ENCODE assay signal across 14 cellular contexts in the genomic region with DNA sequence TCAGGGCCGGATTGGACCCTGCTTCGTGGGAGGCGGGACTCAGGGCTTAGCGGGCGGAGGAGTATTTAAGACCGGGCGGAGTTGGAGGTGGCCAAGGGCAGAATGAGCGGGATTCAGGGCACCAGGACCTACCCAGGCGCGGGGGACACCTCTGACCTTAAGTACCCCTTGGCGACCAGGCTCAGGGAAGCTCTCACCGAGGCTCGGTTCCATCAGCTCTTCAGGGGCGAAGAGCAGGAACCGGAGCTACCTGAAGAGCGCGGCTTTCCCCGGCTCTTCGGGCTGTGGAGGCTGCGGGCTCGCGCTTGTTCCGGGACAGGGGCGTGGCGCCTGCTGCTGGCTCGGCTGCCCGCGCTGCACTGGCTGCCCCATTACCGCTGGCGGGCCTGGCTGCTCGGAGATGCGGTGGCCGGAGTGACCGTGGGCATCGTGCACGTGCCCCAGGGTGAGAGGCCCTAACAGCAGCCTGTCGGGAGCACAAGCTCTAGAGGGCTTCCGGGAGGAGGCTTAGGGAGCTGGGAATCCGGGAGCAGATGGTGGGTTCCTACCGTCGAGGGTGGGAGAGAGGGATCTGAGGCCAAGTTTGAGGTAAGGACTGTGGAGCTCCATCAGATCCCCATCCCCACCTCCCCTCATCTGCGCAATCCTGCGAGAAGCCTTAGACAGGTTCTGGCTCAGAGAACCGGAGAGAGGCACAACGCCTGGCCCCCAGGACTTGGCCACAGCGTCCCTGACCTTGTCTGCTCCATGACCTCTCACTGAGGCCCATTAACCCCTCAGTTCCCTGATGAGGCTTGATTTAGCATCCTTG. TPM values are rescaled to one million over a fixed set of nuclear protein-coding genes. Genes with fewer than 3 reads are reported as not detected.
A peak's percentile ranks its signal among the peaks of the same experiment; 100 is the strongest.
DNase-seq lines count a peak whose midpoint lies in the region; ATAC-seq, FAIRE-seq and TF ChIP-seq lines count a peak whose summit lies in the region.
"Had no signal": no experiment of that assay in that cellular context is flagged by ENCODE, and none has a peak within 500 bp of the region (broad histone marks: within the 10 kb centered on the region; RNA-seq: fewer than 3 reads in every experiment).

No MANE protein-coding gene starts in this region.

- no TSS peak for BruUV-seq in HepG2 (replicated peaks; lab: Mats Ljungman, UMichigan)

- H3K27ac ChIP-seq in heart right ventricle: peak overlapping the region in 7 of 10 donors; percentile 41 to 81 (median 61)
- H3K27ac ChIP-seq in HepG2 (ENCODE audit: extremely low read length, insufficient read depth, low read length): no peak overlapping the region
- H3K27ac ChIP-seq in suprapubic skin: no peak overlapping the region
- H3K27ac ChIP-seq in testis: no peak overlapping the region
- H3K27ac ChIP-seq: KMS-11 had no signal

- peak overlapping the region; percentile 83 for H3K4me2 ChIP-seq in HepG2 (ENCODE audit: low read depth, low read length)
- H3K4me2 ChIP-seq: KMS-11 had no signal

- H3K4me3 ChIP-seq in heart right ventricle: peak overlapping the region; percentile 14 to 60 (median 44)
- H3K4me3 ChIP-seq in HepG2 (replicated peaks in 1 of 3; ENCODE audit: insufficient read depth in 1 of 3, low read depth in 2 of 3, low read length in 3 of 3): peak overlapping the region in 2 of 3 experiments; percentile 39 to 56; a peak in 3 of 6 replicates
- H3K4me3 ChIP-seq in suprapubic skin: peak overlapping the region; percentile 16
- H3K4me3 ChIP-seq in testis: no peak overlapping the region

- H2AFZ ChIP-seq in HepG2 (ENCODE audit: low read length): no peak overlapping the region

- in situ Hi-C loops in HepG2 (cut with HindIII; ENCODE audit: extremely low pct_ligation_motif_present, low pct_unique_long_range_greater_than_20kb): loop anchor here (5.0 kb wide), 1 partner anchor 37 kb away; no protein-coding TSS in a partner anchor

- TF ChIP-seq RAD21 in HepG2 (CRISPR knock-in tag; IDR thresholded peaks at IDR 0.05): no peak

- WGBS in heart right ventricle, 2 donors: 33 to 48% methylated on average over 46 of the region's 46 CpGs
- WGBS in HepG2 (ENCODE audit: low lambda C conversion rate): 7% methylated on average over 12 of the region's 46 CpGs
- 45% methylated on average over 18 of the region's 46 CpGs for WGBS in suprapubic skin
- WGBS in testis, 2 donors: 27 to 34% methylated on average over 5 to 46 of the region's 46 CpGs

- H3K36me3 ChIP-seq in heart right ventricle: peaks cover 0 to 24% (median 6%) of the 10 kb centered on the region in 9 donors
- H3K36me3 ChIP-seq in HepG2 (replicated peaks in 1 of 2; ENCODE audit: control insufficient read depth in 1 of 2, insufficient read depth in 2 of 2, low read length in 2 of 2): no peaks in the 10 kb centered on the region
- H3K36me3 ChIP-seq in suprapubic skin: no peaks in the 10 kb centered on the region
- no peaks in the 10 kb centered on the region for H3K36me3 ChIP-seq in testis (ENCODE audit: low read depth, missing control alignments)

- TF ChIP-seq CTCF in heart right ventricle (IDR thresholded peaks at IDR 0.05) (no peak), HepG2 (CRISPR knock-in tag; IDR thresholded peaks at IDR 0.05) (peak; percentile 47), suprapubic skin (IDR thresholded peaks at IDR 0.05) (no peak), testis (IDR thresholded peaks at IDR 0.05) (no peak)

- no peaks in the 10 kb centered on the region for H3K79me2 ChIP-seq in HepG2 (ENCODE audit: insufficient read depth, low read length)

- intact Hi-C loops in heart right ventricle (cut with DNase I) (loop anchor here in 5 of 10 donors (2.0 to 10.0 kb wide), 4 partner anchors 37 to 165 kb away; partner anchors contain the start of genes GLI1 (in 1 of the 5) and INHBE (in 1 of the 5)), Right ventricle myocardium inferior (cut with DNase I) (loop anchor here (10.0 kb wide), 1 partner anchor 165 kb away; the partner anchor contains the start of genes GLI1 and INHBE), HepG2 (cut with micrococcal nuclease; ENCODE audit: unreplicated experiment) (loop anchor here (5.0 kb wide), 1 partner anchor 97 kb away; the partner anchor contains the start of genes DDIT3 and MBD6), testis (cut with DNase I; ENCODE audit: low total_unique reads) (loop anchor here (5.0 kb wide), 1 partner anchor 37 kb away; no protein-coding TSS in a partner anchor)

- no peaks in the 10 kb centered on the region for H4K20me1 ChIP-seq in HepG2 (ENCODE audit: insufficient read depth, low read length)

- POLR2A ChIA-PET in HepG2 (lab: Yijun Ruan, JAX): interaction anchor here (1.4 to 2.7 kb wide), 4 partner anchors 9 to 100 kb away, joined by 3 to 19 read pairs (median 10); partner anchors contain the start of genes ARHGEF25 and DDIT3

- ATAC-seq in heart right ventricle (peak; percentile 9 to 53 (median 39)), Right ventricle myocardium inferior (no peak), HepG2 (peak; percentile 72), HG02610 (IDR thresholded peaks at IDR 0.05; ENCODE audit: unreplicated experiment) (no peak)

- H3K4me1 ChIP-seq in heart right ventricle (peaks cover 9 to 63% (median 29%) of the 10 kb centered on the region in 9 donors), HepG2 (ENCODE audit: insufficient read depth, low read length) (peaks cover 35% of the 10 kb centered on the region), suprapubic skin (peaks cover 23% of the 10 kb centered on the region), testis (peaks cover 18% of the 10 kb centered on the region)
- H3K4me1 ChIP-seq: BE2C had no signal

- TF ChIP-seq EP300 in HepG2 (IDR thresholded peaks at IDR 0.05; ENCODE audit: low read depth in 2 of 2, low read length in 2 of 2) (no peak), HepG2 (CRISPR knock-in tag; IDR thresholded peaks at IDR 0.05; ENCODE audit: borderline replicate concordance) (no peak), suprapubic skin (IDR thresholded peaks at IDR 0.05) (no peak)

- TF ChIP-seq POLR2A in HepG2 (IDR thresholded peaks at IDR 0.05; ENCODE audit: insufficient read depth in 1 of 2, low read depth in 2 of 2, low read length in 2 of 2) (no peak), suprapubic skin (IDR thresholded peaks at IDR 0.05) (no peak), testis (IDR thresholded peaks at IDR 0.05) (no peak)

- no peak overlapping the region; the same call in 1 of the 2 replicates for H3K9ac ChIP-seq in HepG2 (ENCODE audit: insufficient read depth, low read depth, low read length)
- H3K9ac ChIP-seq: KMS-11 had no signal

- CTCF ChIA-PET in HepG2 (lab: Yijun Ruan, JAX; ENCODE audit: low intra/inter-chr PET ratio, low total read pairs): interaction anchor here (4.2 kb wide), 1 partner anchor 36 kb away, joined by 53 read pairs; no protein-coding TSS in a partner anchor

- H3K9me3 ChIP-seq in heart right ventricle (no peaks in the 10 kb centered on the region), HepG2 (ENCODE audit: low read length) (no peaks in the 10 kb centered on the region), suprapubic skin (no peaks in the 10 kb centered on the region), testis (no peaks in the 10 kb centered on the region)
- H3K9me3 ChIP-seq: BE2C had no signal

- peaks cover 11 to 85% (median 49%) of the 10 kb centered on the region in 7 donors for H3K27me3 ChIP-seq in heart right ventricle
- H3K27me3 ChIP-seq in HepG2 (ENCODE audit: control insufficient read depth in 1 of 2, insufficient read depth in 2 of 2, low read length in 2 of 2): peaks cover 16 to 50% of the 10 kb centered on the region in 2 experiments
- H3K27me3 ChIP-seq in suprapubic skin: peaks cover 61% of the 10 kb centered on the region
- H3K27me3 ChIP-seq in testis: no peaks in the 10 kb centered on the region

- DNase-seq in heart right ventricle (peak; percentile 43 to 61), Right ventricle myocardium inferior (ENCODE audit: missing footprints) (no peak), astrocyte of the hippocampus (ENCODE audit: low read depth, low spot score) (peak; percentile 33), HepG2 (ENCODE audit: low spot score) (no peak), suprapubic skin (ENCODE audit: low spot score in 2 of 2) (no peak), testis (no peak), NCI-H524 treated with DMSO at 0.1 percent for 48 hours (lab: John Stamatoyannopoulos, UW) (no peak)
- DNase-seq: activated CD4-positive, alpha-beta T cell treated with anti-CD3 and anti-CD28 coated beads for 48 hours; BE2C; midbrain; NCI-H345; substantia nigra had no signal

- FAIRE-seq in HepG2 (lab: Jason Lieb, UNC): no peak

RNA-seq across cellular contexts. Expression of gene ARHGEF25, which starts 8.4 kb away (rescaled TPM):
- total RNA-seq in heart right ventricle (10 to 100 TPM in 3 of 10 donors, 1 to 10 TPM in 7; 5.0 to 17.6 (median 7.5) TPM), Right ventricle myocardium inferior (13.0 TPM), HepG2 (2016; rRNA removed; fragmentation: Illumina TruSeq; extraction: Trizol) (10.1 and 11.5 TPM in 2 replicates), suprapubic skin (10 to 100 TPM in 1 of 4 donors, 1 to 10 TPM in 3; 4.0 to 13.3 (median 7.9) TPM), testis (10 to 100 TPM; 18.0 to 26.5 TPM)
- polyA plus RNA-seq in heart right ventricle (10 to 100 TPM; 13.1 to 49.2 TPM), HepG2 (2011; rRNA removed) (12.5 and 15.3 TPM in 2 replicates), testis (ENCODE audit: insufficient read depth, low read depth, low replicate concordance) (18.7 TPM)
- total RNA-seq in HepG2 (2016; cell fraction: cytosol; rRNA removed; fragmentation: Illumina TruSeq; extraction: Trizol; ENCODE audit: low read depth): 8.4 and 8.9 TPM in 2 replicates
- 8.3 and 14.8 TPM in 2 replicates for total RNA-seq in HepG2 (2016; cell fraction: insoluble cytoplasmic fraction; rRNA removed; fragmentation: Illumina TruSeq; extraction: Trizol)
- total RNA-seq in HepG2 (2016; cell fraction: membrane; rRNA removed; fragmentation: Illumina TruSeq; extraction: Trizol): 16.1 and 18.0 TPM in 2 replicates
- 9.2 and 9.6 TPM in 2 replicates for total RNA-seq in HepG2 (2016; cell fraction: nucleus; rRNA removed; fragmentation: Illumina TruSeq; extraction: Trizol)
- polyA plus RNA-seq in HepG2 (2011; cell fraction: cytosol; rRNA removed): 8.5 and 8.9 TPM in 2 replicates
- 77.8 and 83.0 TPM in 2 replicates for polyA plus RNA-seq in HepG2 (2011; cell fraction: nucleus; rRNA removed)
- 15.4 and 15.7 TPM in 2 replicates for polyA plus RNA-seq in HepG2 (2012)
- polyA plus RNA-seq in HepG2 (2016; cell fraction: cytosol; fragmentation: Illumina TruSeq; extraction: Trizol; ENCODE audit: low read depth): 6.4 and 8.2 TPM in 2 replicates
- polyA plus RNA-seq in HepG2 (2016; cell fraction: insoluble cytoplasmic fraction; fragmentation: Illumina TruSeq; extraction: Trizol; ENCODE audit: low read depth): 8.6 and 9.4 TPM in 2 replicates
- polyA plus RNA-seq in HepG2 (2016; cell fraction: membrane; fragmentation: Illumina TruSeq; extraction: Trizol; ENCODE audit: low read depth): 11.4 and 11.5 TPM in 2 replicates
- polyA plus RNA-seq in HepG2 (2016; cell fraction: nucleus; fragmentation: Illumina TruSeq; extraction: Trizol; ENCODE audit: insufficient read depth, low read depth): 21.2 and 28.6 TPM in 2 replicates
- 6.2 TPM in 1 of 2 replicates, not detected in the other for polyA minus RNA-seq in HepG2 (2011; rRNA and poly(A)+ RNA removed; ENCODE audit: low replicate concordance)
- 2.9 and 3.3 TPM in 2 replicates for polyA minus RNA-seq in HepG2 (2011; cell fraction: cytosol; rRNA and poly(A)+ RNA removed)
- 11.8 and 12.6 TPM in 2 replicates for polyA minus RNA-seq in HepG2 (2011; cell fraction: nucleus; rRNA and poly(A)+ RNA removed)

RNA-seq across cellular contexts. Expression of gene B4GALNT1, which starts 13.4 kb away (rescaled TPM):
- total RNA-seq in heart right ventricle: 1 to 10 TPM; 2.0 to 9.3 (median 5.5) TPM
- 1 to 10 TPM; 2.4 to 5.3 TPM for polyA plus RNA-seq in heart right ventricle
- total RNA-seq in Right ventricle myocardium inferior: 7.3 TPM
- total RNA-seq in HepG2 (2016; rRNA removed; fragmentation: Illumina TruSeq; extraction: Trizol): 1.9 and 4.5 TPM in 2 replicates
- 1.8 and 2.2 TPM in 2 replicates for total RNA-seq in HepG2 (2016; cell fraction: cytosol; rRNA removed; fragmentation: Illumina TruSeq; extraction: Trizol; ENCODE audit: low read depth)
- 2.9 and 5.7 TPM in 2 replicates for total RNA-seq in HepG2 (2016; cell fraction: insoluble cytoplasmic fraction; rRNA removed; fragmentation: Illumina TruSeq; extraction: Trizol)
- 2.5 and 3.5 TPM in 2 replicates for total RNA-seq in HepG2 (2016; cell fraction: membrane; rRNA removed; fragmentation: Illumina TruSeq; extraction: Trizol)
- 5.8 and 8.3 TPM in 2 replicates for total RNA-seq in HepG2 (2016; cell fraction: nucleus; rRNA removed; fragmentation: Illumina TruSeq; extraction: Trizol)
- 5.4 and 5.9 TPM in 2 replicates for polyA plus RNA-seq in HepG2 (2011; rRNA removed)
- 2.9 and 4.0 TPM in 2 replicates for polyA plus RNA-seq in HepG2 (2011; cell fraction: cytosol; rRNA removed)
- polyA plus RNA-seq in HepG2 (2011; cell fraction: nucleus; rRNA removed): 18.7 and 19.0 TPM in 2 replicates
- 1.8 and 3.8 TPM in 2 replicates for polyA plus RNA-seq in HepG2 (2012)
- polyA plus RNA-seq in HepG2 (2016; cell fraction: cytosol; fragmentation: Illumina TruSeq; extraction: Trizol; ENCODE audit: low read depth): 0.94 and 1.2 TPM in 2 replicates
- polyA plus RNA-seq in HepG2 (2016; cell fraction: insoluble cytoplasmic fraction; fragmentation: Illumina TruSeq; extraction: Trizol; ENCODE audit: low read depth): 3.4 and 3.9 TPM in 2 replicates
- polyA plus RNA-seq in HepG2 (2016; cell fraction: membrane; fragmentation: Illumina TruSeq; extraction: Trizol; ENCODE audit: low read depth): 2.4 and 2.9 TPM in 2 replicates
- 13.0 and 13.7 TPM in 2 replicates for polyA plus RNA-seq in HepG2 (2016; cell fraction: nucleus; fragmentation: Illumina TruSeq; extraction: Trizol; ENCODE audit: insufficient read depth, low read depth)
- polyA minus RNA-seq in HepG2 (2011; rRNA and poly(A)+ RNA removed; ENCODE audit: low replicate concordance): 8.1 and 22.4 TPM in 2 replicates
- 2.5 and 3.0 TPM in 2 replicates for polyA minus RNA-seq in HepG2 (2011; cell fraction: cytosol; rRNA and poly(A)+ RNA removed)
- polyA minus RNA-seq in HepG2 (2011; cell fraction: nucleus; rRNA and poly(A)+ RNA removed): 8.2 and 8.8 TPM in 2 replicates
- total RNA-seq in suprapubic skin: under 1 TPM in 3 of 4 donors, not detected in 1; 0.38 to 0.48 (median 0.42) TPM
- total RNA-seq in testis: 1 to 10 TPM; 2.3 to 3.2 TPM
- polyA plus RNA-seq in testis (ENCODE audit: insufficient read depth, low read depth, low replicate concordance): 1.8 TPM

RNA-seq across cellular contexts. Expression of gene DTX3, which starts 15.0 kb away (rescaled TPM):
- total RNA-seq in heart right ventricle (10 to 100 TPM; 16.9 to 30.2 (median 22.2) TPM), Right ventricle myocardium inferior (23.8 TPM), HepG2 (2016; rRNA removed; fragmentation: Illumina TruSeq; extraction: Trizol) (5.4 and 9.0 TPM in 2 replicates), suprapubic skin (10 to 100 TPM; 10.4 to 19.0 (median 12.1) TPM), testis (10 to 100 TPM; 45.0 to 60.4 TPM)
- polyA plus RNA-seq in heart right ventricle (10 to 100 TPM; 20.9 to 58.2 TPM), HepG2 (2011; rRNA removed) (27.2 and 28.7 TPM in 2 replicates), testis (ENCODE audit: insufficient read depth, low read depth, low replicate concordance) (37.9 TPM)
- 4.1 and 4.8 TPM in 2 replicates for total RNA-seq in HepG2 (2016; cell fraction: cytosol; rRNA removed; fragmentation: Illumina TruSeq; extraction: Trizol; ENCODE audit: low read depth)
- 4.3 and 9.2 TPM in 2 replicates for total RNA-seq in HepG2 (2016; cell fraction: insoluble cytoplasmic fraction; rRNA removed; fragmentation: Illumina TruSeq; extraction: Trizol)
- total RNA-seq in HepG2 (2016; cell fraction: membrane; rRNA removed; fragmentation: Illumina TruSeq; extraction: Trizol): 8.4 and 9.4 TPM in 2 replicates
- 9.5 and 11.0 TPM in 2 replicates for total RNA-seq in HepG2 (2016; cell fraction: nucleus; rRNA removed; fragmentation: Illumina TruSeq; extraction: Trizol)
- polyA plus RNA-seq in HepG2 (2011; cell fraction: cytosol; rRNA removed): 13.0 and 16.9 TPM in 2 replicates
- polyA plus RNA-seq in HepG2 (2011; cell fraction: nucleus; rRNA removed): 170 and 204 TPM in 2 replicates
- polyA plus RNA-seq in HepG2 (2012): 11.6 and 13.9 TPM in 2 replicates
- 4.0 and 4.6 TPM in 2 replicates for polyA plus RNA-seq in HepG2 (2016; cell fraction: cytosol; fragmentation: Illumina TruSeq; extraction: Trizol; ENCODE audit: low read depth)
- 6.2 and 8.3 TPM in 2 replicates for polyA plus RNA-seq in HepG2 (2016; cell fraction: insoluble cytoplasmic fraction; fragmentation: Illumina TruSeq; extraction: Trizol; ENCODE audit: low read depth)
- polyA plus RNA-seq in HepG2 (2016; cell fraction: membrane; fragmentation: Illumina TruSeq; extraction: Trizol; ENCODE audit: low read depth): 9.6 and 10.1 TPM in 2 replicates
- polyA plus RNA-seq in HepG2 (2016; cell fraction: nucleus; fragmentation: Illumina TruSeq; extraction: Trizol; ENCODE audit: insufficient read depth, low read depth): 29.4 and 32.9 TPM in 2 replicates
- polyA minus RNA-seq in HepG2 (2011; rRNA and poly(A)+ RNA removed; ENCODE audit: low replicate concordance): 16.3 TPM in 1 of 2 replicates, not detected in the other
- polyA minus RNA-seq in HepG2 (2011; cell fraction: cytosol; rRNA and poly(A)+ RNA removed): 4.4 and 6.0 TPM in 2 replicates
- 14.5 and 15.1 TPM in 2 replicates for polyA minus RNA-seq in HepG2 (2011; cell fraction: nucleus; rRNA and poly(A)+ RNA removed)

RNA-seq across cellular contexts. Expression of gene PIP4K2C, which starts 28.6 kb away (rescaled TPM):
- total RNA-seq in heart right ventricle (10 to 100 TPM in 9 of 10 donors, 1 to 10 TPM in 1; 9.6 to 17.2 (median 14.7) TPM), Right ventricle myocardium inferior (13.1 TPM), HepG2 (2016; rRNA removed; fragmentation: Illumina TruSeq; extraction: Trizol) (23.6 and 26.4 TPM in 2 replicates), suprapubic skin (10 to 100 TPM; 36.9 to 68.9 (median 51.5) TPM), testis (10 to 100 TPM; 47.6 to 54.6 TPM)
- polyA plus RNA-seq in heart right ventricle (10 to 100 TPM in 1 of 2 donors, 1 to 10 TPM in 1; 5.8 to 13.6 TPM), HepG2 (2011; rRNA removed) (21.7 and 23.3 TPM in 2 replicates), testis (ENCODE audit: insufficient read depth, low read depth, low replicate concordance) (78.0 TPM)
- total RNA-seq in HepG2 (2016; cell fraction: cytosol; rRNA removed; fragmentation: Illumina TruSeq; extraction: Trizol; ENCODE audit: low read depth): 2.6 and 2.8 TPM in 2 replicates
- total RNA-seq in HepG2 (2016; cell fraction: insoluble cytoplasmic fraction; rRNA removed; fragmentation: Illumina TruSeq; extraction: Trizol): 19.8 and 28.3 TPM in 2 replicates
- 9.9 and 10.2 TPM in 2 replicates for total RNA-seq in HepG2 (2016; cell fraction: membrane; rRNA removed; fragmentation: Illumina TruSeq; extraction: Trizol)
- total RNA-seq in HepG2 (2016; cell fraction: nucleus; rRNA removed; fragmentation: Illumina TruSeq; extraction: Trizol): 23.9 TPM in 2 replicates
- polyA plus RNA-seq in HepG2 (2011; cell fraction: cytosol; rRNA removed): 13.2 and 18.6 TPM in 2 replicates
- 26.0 and 28.4 TPM in 2 replicates for polyA plus RNA-seq in HepG2 (2011; cell fraction: nucleus; rRNA removed)
- polyA plus RNA-seq in HepG2 (2012): 14.2 and 18.4 TPM in 2 replicates
- polyA plus RNA-seq in HepG2 (2016; cell fraction: cytosol; fragmentation: Illumina TruSeq; extraction: Trizol; ENCODE audit: low read depth): 2.2 and 2.3 TPM in 2 replicates
- polyA plus RNA-seq in HepG2 (2016; cell fraction: insoluble cytoplasmic fraction; fragmentation: Illumina TruSeq; extraction: Trizol; ENCODE audit: low read depth): 16.8 and 23.7 TPM in 2 replicates
- 6.3 and 6.4 TPM in 2 replicates for polyA plus RNA-seq in HepG2 (2016; cell fraction: membrane; fragmentation: Illumina TruSeq; extraction: Trizol; ENCODE audit: low read depth)
- 34.3 and 34.5 TPM in 2 replicates for polyA plus RNA-seq in HepG2 (2016; cell fraction: nucleus; fragmentation: Illumina TruSeq; extraction: Trizol; ENCODE audit: insufficient read depth, low read depth)
- 20.4 and 21.5 TPM in 2 replicates for polyA minus RNA-seq in HepG2 (2011; rRNA and poly(A)+ RNA removed; ENCODE audit: low replicate concordance)
- 12.7 and 13.5 TPM in 2 replicates for polyA minus RNA-seq in HepG2 (2011; cell fraction: cytosol; rRNA and poly(A)+ RNA removed)
- polyA minus RNA-seq in HepG2 (2011; cell fraction: nucleus; rRNA and poly(A)+ RNA removed): 8.1 and 11.4 TPM in 2 replicates

Comparison
In these comparisons a context has a peak if more than half of its experiments do, and no peak if none do; other contexts are left out.
1. ATAC-seq: peak in heart right ventricle (8 of 8) and HepG2 (single experiment); none in Right ventricle myocardium inferior (single experiment) and HG02610 (single experiment).
2. DNase-seq: peak in heart right ventricle (2 of 2) and astrocyte of the hippocampus (single experiment); none in Right ventricle myocardium inferior (single experiment), HepG2 (single experiment), suprapubic skin (0 of 2), testis (single experiment) and NCI-H524 treated with DMSO at 0.1 percent for 48 hours (single experiment).
3. H3K27ac ChIP-seq: peak in heart right ventricle (7 of 10); none in HepG2 (single experiment), suprapubic skin (single experiment) and testis (0 of 2).
4. H3K4me3 ChIP-seq: peak in heart right ventricle (10 of 10), HepG2 (2 of 3) and suprapubic skin (single experiment); none in testis (0 of 2).